Comparison of ENCODE assay signal across 22 cellular contexts in genomic region chr4:138978600-138978999, GRCh38. TPM values are rescaled to one million over a fixed set of nuclear protein-coding genes. Genes with fewer than 3 reads are reported as not detected.
DNase-seq lines count a peak whose midpoint lies in the region; ATAC-seq and TF ChIP-seq lines count a peak whose summit lies in the region.
"Had no signal": no experiment of that assay in that cellular context is flagged by ENCODE, and none has a peak within 500 bp of the region (broad histone marks: within the 10 kb centered on the region; RNA-seq: fewer than 3 reads in every experiment).

No MANE protein-coding gene starts in this region.

- TF ChIP-seq EP300 in ovary (IDR thresholded peaks at IDR 0.05), result no peak

- H3K56ac ChIP-seq in IMR-90 (ENCODE audit: extremely low read depth, insufficient read depth, low read length), result no peak overlapping the region

- peaks cover 27% of the 10 kb centered on the region for H3K4me1 Mint-ChIP-seq in Caco-2 (ENCODE audit: low read depth, unreplicated experiment)
- H3K4me1 Mint-ChIP-seq in activated T-helper 1 cell treated with anti-CD3 and anti-CD28 coated beads, Interleukin-12 subunit alpha, Interleukin-12 subunit beta, Interleukin-2, Interleukin-4 antibody, amounts not matched to agents 30 ng/mL and 10 ng/mL and 1 ng/mL, durations not matched to agents 14 hours and 24 hours and 36 hours (ENCODE audit: low read depth), result no peaks in the 10 kb centered on the region

- H3K9me1 ChIP-seq in IMR-90 (ENCODE audit: insufficient read depth, low read length), result peaks cover under 1% of the 10 kb centered on the region; the same call in 1 of the 2 replicates

- H3K23ac ChIP-seq in IMR-90 (ENCODE audit: low read depth, low read length), result no peak overlapping the region
- no peak overlapping the region for H3K23ac ChIP-seq in trophoblast cell (ENCODE audit: low read length)

- ATAC-seq in IMR-90 (ENCODE audit: low read depth), result no peak
- no peak for ATAC-seq in HG03045 (IDR thresholded peaks at IDR 0.05; ENCODE audit: unreplicated experiment)
- ATAC-seq: K562 had no signal

- 100% methylated on average over 1 of the region's 3 CpGs; no CpG with 5 or more reads in 1 of the 2 experiments for WGBS in IMR-90 (ENCODE audit: extremely low coverage in 2 of 2, insufficient read length in 1 of 2), 2 experiments
- no CpG with 5 or more reads among the region's 3 CpGs for WGBS in trophoblast cell (ENCODE audit: extremely low coverage, insufficient coverage, insufficient read length)
- WGBS in ovary, 3 donors, result 53 to 64% (median 55%) methylated on average over 3 of the region's 3 CpGs

- TF ChIP-seq RAD21 in IMR-90 (IDR thresholded peaks at IDR 0.05; ENCODE audit: low read length), result no peak

- BruUV-seq in Caco-2 (replicated peaks; lab: Mats Ljungman, UMichigan), result no TSS peak
- BruUV-seq in IMR-90 (replicated peaks; lab: Mats Ljungman, UMichigan), result no TSS peak

- POLR2A ChIA-PET in Caco-2 (lab: Charles Lee), result interaction anchor here (0.6 to 2.8 kb wide), 2 partner anchors 36 to 91 kb away, joined by 3 to 11 read pairs; partner anchors contain the start of gene NOCT
- POLR2A ChIA-PET in IMR-90 (lab: Charles Lee; ENCODE audit: unreplicated experiment), result no interaction called here

- H2AFZ ChIP-seq in IMR-90 (replicated peaks; ENCODE audit: low read length, poor library complexity) (no peak overlapping the region), trophoblast cell (ENCODE audit: insufficient read depth, low read length, poor library complexity) (no peak overlapping the region)

- peak overlapping the region; percentile 7 for H2BK12ac ChIP-seq in trophoblast cell (ENCODE audit: low read length)

- no peaks in the 10 kb centered on the region for H4K20me1 ChIP-seq in IMR-90 (ENCODE audit: insufficient read depth, low read length)

- H4K8ac ChIP-seq in IMR-90 (ENCODE audit: low read depth in 2 of 2, low read length in 2 of 2) (no peak overlapping the region), trophoblast cell (ENCODE audit: low read depth, low read length) (peak overlapping the region; percentile 66)

- H3K4me3 Mint-ChIP-seq in Caco-2 (ENCODE audit: unreplicated experiment), result peak overlapping the region; percentile 25
- no peak overlapping the region for H3K4me3 Mint-ChIP-seq in activated T-helper 1 cell treated with anti-CD3 and anti-CD28 coated beads, Interleukin-12 subunit alpha, Interleukin-12 subunit beta, Interleukin-2, Interleukin-4 antibody, amounts not matched to agents 30 ng/mL and 10 ng/mL and 1 ng/mL, durations not matched to agents 14 hours and 24 hours and 36 hours

- CTCF ChIA-PET in Caco-2 (lab: Charles Lee), result interaction anchor here (0.6 to 1.3 kb wide), 2 partner anchors 41 to 81 kb away, joined by 3 to 5 read pairs; no protein-coding TSS in a partner anchor
- CTCF ChIA-PET in IMR-90 (lab: Yijun Ruan, JAX), result no interaction called here

- H3K27ac ChIP-seq in IMR-90 (ENCODE audit: insufficient read depth, low read length) (no peak overlapping the region), trophoblast cell (ENCODE audit: low read depth, low read length) (peak overlapping the region; percentile 96), ovary (no peak overlapping the region)
- H3K27ac ChIP-seq: A549, C4-2B, RWPE1, SJSA1 had no signal

- peaks cover 53% of the 10 kb centered on the region for H3K4me1 ChIP-seq in Caco-2
- peaks cover 3% of the 10 kb centered on the region for H3K4me1 ChIP-seq in IMR-90 (ENCODE audit: control insufficient read depth, insufficient read depth, low read length)
- peaks cover 24 to 26% of the 10 kb centered on the region in 2 experiments for H3K4me1 ChIP-seq in trophoblast cell (ENCODE audit: control insufficient read depth in 1 of 2, insufficient read depth in 2 of 2, low read length in 2 of 2)
- no peaks in the 10 kb centered on the region for H3K4me1 ChIP-seq in ovary (ENCODE audit: insufficient read depth)
- H3K4me1 ChIP-seq: SJSA1 had no signal

- intact Hi-C loops in Caco-2 (cut with micrococcal nuclease; ENCODE audit: unreplicated experiment) (loop anchor here (1.0 to 2.0 kb wide), 2 partner anchors 36 to 44 kb away; no protein-coding TSS in a partner anchor), IMR-90 (cut with micrococcal nuclease) (no loop called here), ovary (cut with DNase I) (no loop called here)
- intact Hi-C loops in activated T-helper 1 cell treated with anti-CD3 and anti-CD28 coated beads, Interleukin-12 subunit alpha, Interleukin-12 subunit beta, Interleukin-2, Interleukin-4 antibody, amounts not matched to agents 30 ng/mL and 10 ng/mL and 1 ng/mL, durations not matched to agents 14 hours and 24 hours and 36 hours (cut with micrococcal nuclease), result no loop called here

- no peak overlapping the region for H2BK15ac ChIP-seq in IMR-90 (ENCODE audit: low read depth, low read length)

- peaks cover 6% of the 10 kb centered on the region for H3K36me3 Mint-ChIP-seq in Caco-2 (ENCODE audit: insufficient read depth, unreplicated experiment)
- H3K36me3 Mint-ChIP-seq in activated T-helper 1 cell treated with anti-CD3 and anti-CD28 coated beads, Interleukin-12 subunit alpha, Interleukin-12 subunit beta, Interleukin-2, Interleukin-4 antibody, amounts not matched to agents 30 ng/mL and 10 ng/mL and 1 ng/mL, durations not matched to agents 14 hours and 24 hours and 36 hours (ENCODE audit: low read depth), result no peaks in the 10 kb centered on the region

- H2AK9ac ChIP-seq in IMR-90 (replicated peaks; ENCODE audit: low read depth, low read length, poor library complexity), result no peak overlapping the region

- no peak for TF ChIP-seq POLR2A in IMR-90 (IDR thresholded peaks at IDR 0.05; ENCODE audit: low read depth, low read length)
- TF ChIP-seq POLR2A in ovary (IDR thresholded peaks at IDR 0.05), result no peak

- peaks cover 2% of the 10 kb centered on the region for H3K79me2 ChIP-seq in trophoblast cell (ENCODE audit: control insufficient read depth, insufficient read depth, low read length, poor library complexity)

- H3K36me3 ChIP-seq in Caco-2 (ENCODE audit: control insufficient read depth, insufficient read depth, low read length) (no peaks in the 10 kb centered on the region), IMR-90 (ENCODE audit: control insufficient read depth, insufficient read depth, low read length) (no peaks in the 10 kb centered on the region), trophoblast cell (ENCODE audit: control insufficient read depth in 1 of 2, insufficient read depth in 2 of 2, low read length in 2 of 2) (no peaks in the 10 kb centered on the region), ovary (no peaks in the 10 kb centered on the region)
- H3K36me3 ChIP-seq: HAP-1, SJSA1 had no signal

- H2BK20ac ChIP-seq in IMR-90 (ENCODE audit: low read depth, low read length), result peak overlapping the region; percentile 14; the same call in 1 of the 2 replicates

- H3K4me2 ChIP-seq in IMR-90 (ENCODE audit: low read depth, low read length) (no peak overlapping the region), trophoblast cell (ENCODE audit: low read length) (peak overlapping the region; percentile 33)
- H3K4me2 ChIP-seq: A549 had no signal

- in situ Hi-C loops in IMR-90 (cut with MboI; ENCODE audit: low sequenced_read_pairs), result no loop called here

- H4K91ac ChIP-seq in IMR-90 (ENCODE audit: insufficient read depth, low read depth, low read length) (no peak overlapping the region), trophoblast cell (ENCODE audit: low read depth, low read length) (peak overlapping the region; percentile 87)

- no peaks in the 10 kb centered on the region for H3K9me3 Mint-ChIP-seq in Caco-2 (ENCODE audit: unreplicated experiment)
- H3K9me3 Mint-ChIP-seq in activated T-helper 1 cell treated with anti-CD3 and anti-CD28 coated beads, Interleukin-12 subunit alpha, Interleukin-12 subunit beta, Interleukin-2, Interleukin-4 antibody, amounts not matched to agents 30 ng/mL and 10 ng/mL and 1 ng/mL, durations not matched to agents 14 hours and 24 hours and 36 hours, result no peaks in the 10 kb centered on the region

- TF ChIP-seq CTCF in Caco-2 (IDR thresholded peaks at IDR 0.05; ENCODE audit: insufficient read depth in 1 of 2, low read depth in 1 of 2, low read length in 1 of 2, severe bottlenecking in 1 of 2, unreplicated experiment in 1 of 2) (no peak), IMR-90 (conservative IDR thresholded peaks at IDR 0.05; ENCODE audit: low read depth, low read length) (no peak), epithelial cell of esophagus (IDR thresholded peaks at IDR 0.05; ENCODE audit: insufficient read depth, low read depth, low read length, missing control alignments) (no peak), ovary (IDR thresholded peaks at IDR 0.05) (no peak)

- H3K14ac ChIP-seq in IMR-90 (replicated peaks; ENCODE audit: low read depth, low read length), result no peak overlapping the region
- H3K14ac ChIP-seq in trophoblast cell (ENCODE audit: low read length), result peak overlapping the region; percentile 39

- no peaks in the 10 kb centered on the region for H3K9me3 ChIP-seq in Caco-2
- H3K9me3 ChIP-seq in IMR-90 (ENCODE audit: control insufficient read depth, insufficient read depth, low read length), result no peaks in the 10 kb centered on the region
- H3K9me3 ChIP-seq in trophoblast cell (ENCODE audit: insufficient read depth, low read depth, low read length), result no peaks in the 10 kb centered on the region
- no peaks in the 10 kb centered on the region for H3K9me3 ChIP-seq in ovary
- H3K9me3 ChIP-seq: A549, HAP-1, SJSA1 had no signal

- H4K12ac ChIP-seq in trophoblast cell (ENCODE audit: low read depth, low read length), result no peak overlapping the region

- no peaks in the 10 kb centered on the region for H3K79me1 ChIP-seq in IMR-90 (ENCODE audit: low read depth in 1 of 2, low read length in 2 of 2)
- H3K79me1 ChIP-seq in trophoblast cell (ENCODE audit: low read length), result peaks cover 26% of the 10 kb centered on the region

- H3K4ac ChIP-seq in IMR-90 (ENCODE audit: low read depth, low read length) (no peak overlapping the region), trophoblast cell (ENCODE audit: low read depth, low read length) (peak overlapping the region; percentile 15)

- no peaks in the 10 kb centered on the region for H3K27me3 Mint-ChIP-seq in Caco-2 (ENCODE audit: insufficient read depth, unreplicated experiment)
- no peaks in the 10 kb centered on the region for H3K27me3 Mint-ChIP-seq in activated T-helper 1 cell treated with anti-CD3 and anti-CD28 coated beads, Interleukin-12 subunit alpha, Interleukin-12 subunit beta, Interleukin-2, Interleukin-4 antibody, amounts not matched to agents 30 ng/mL and 10 ng/mL and 1 ng/mL, durations not matched to agents 14 hours and 24 hours and 36 hours (ENCODE audit: insufficient read depth)

- H4K5ac ChIP-seq in IMR-90 (ENCODE audit: low read depth, low read length), result no peak overlapping the region

- dilution Hi-C loops in IMR-90 (cut with HindIII; ENCODE audit: low sequenced_read_pairs, unreplicated experiment), result no loop called here

- DNase-seq in Caco-2 (peak; percentile 71 to 83), IMR-90 (no peak), epithelial cell of esophagus (ENCODE audit: low read depth) (peak; percentile 44), trophoblast cell (peak; percentile 85 to 91), NCI-H1930 (lab: John Stamatoyannopoulos, UW) (no peak), ovary (no peak)
- no peak for DNase-seq in activated T-helper 1 cell treated with anti-CD3 and anti-CD28 coated beads, Interleukin-12 subunit alpha, Interleukin-12 subunit beta, Interleukin-2, Interleukin-4 antibody, amounts not matched to agents 30 ng/mL and 10 ng/mL and 1 ng/mL, durations not matched to agents 14 hours and 24 hours and 36 hours (ENCODE audit: low spot score)
- DNase-seq: DMS153, EL, NCI-H1417 treated with DMSO at 0.1 percent for 48 hours, NCI-H2029, NCI-H2171, NCI-H446, NCI-H748 treated with DMSO at 0.1 percent for 48 hours, OCI-M1 had no signal

- H2BK5ac ChIP-seq in IMR-90 (ENCODE audit: low read depth, low read length, poor library complexity, severe bottlenecking), result no peak overlapping the region
- peak overlapping the region; percentile 88 for H2BK5ac ChIP-seq in trophoblast cell (ENCODE audit: low read depth, low read length, poor library complexity)

- H3K4me3 ChIP-seq in Caco-2 (ENCODE audit: low read depth, low read length) (no peak overlapping the region), IMR-90 (ENCODE audit: insufficient read depth, low read depth, low read length) (no peak overlapping the region), epithelial cell of esophagus (ENCODE audit: low read length) (no peak overlapping the region), trophoblast cell (ENCODE audit: low read depth, low read length) (no peak overlapping the region), ovary (no peak overlapping the region)
- H3K4me3 ChIP-seq: A549, HAP-1, K562, SJSA1 had no signal

- peak overlapping the region; percentile 78 for H3K27ac Mint-ChIP-seq in Caco-2 (ENCODE audit: unreplicated experiment)
- no peak overlapping the region for H3K27ac Mint-ChIP-seq in activated T-helper 1 cell treated with anti-CD3 and anti-CD28 coated beads, Interleukin-12 subunit alpha, Interleukin-12 subunit beta, Interleukin-2, Interleukin-4 antibody, amounts not matched to agents 30 ng/mL and 10 ng/mL and 1 ng/mL, durations not matched to agents 14 hours and 24 hours and 36 hours

- H2AK5ac ChIP-seq in IMR-90 (ENCODE audit: low read depth, low read length) (no peak overlapping the region), trophoblast cell (ENCODE audit: low read length) (peak overlapping the region; percentile 3)

- no peak overlapping the region for H2BK120ac ChIP-seq in IMR-90 (ENCODE audit: low read depth, low read length)
- peak overlapping the region; percentile 84 for H2BK120ac ChIP-seq in trophoblast cell (ENCODE audit: insufficient read depth, low read length, poor library complexity)

- H3K27me3 ChIP-seq in Caco-2 (replicated peaks; ENCODE audit: control insufficient read depth, insufficient read depth, low read length) (no peaks in the 10 kb centered on the region), IMR-90 (ENCODE audit: control insufficient read depth, insufficient read depth, low read length) (no peaks in the 10 kb centered on the region), trophoblast cell (ENCODE audit: insufficient read depth, low read length) (no peaks in the 10 kb centered on the region), ovary (no peaks in the 10 kb centered on the region)
- H3K27me3 ChIP-seq: SJSA1 had no signal

- H3K9ac ChIP-seq in IMR-90 (ENCODE audit: low read depth, low read length) (no peak overlapping the region), trophoblast cell (ENCODE audit: low read length) (no peak overlapping the region)

- H3K18ac ChIP-seq in IMR-90 (ENCODE audit: low read depth, low read length), result no peak overlapping the region
- no peak overlapping the region for H3K18ac ChIP-seq in trophoblast cell (ENCODE audit: low read length)

RNA-seq across cellular contexts. Expression of gene NOCT, which starts 37.0 kb away (rescaled TPM):
- total RNA-seq in Caco-2 (2022) (21.5 and 25.4 TPM in 2 replicates), IMR-90 (2012; rRNA removed) (30.8 and 41.4 TPM in 2 replicates), ovary (1 to 10 TPM in 6 of 7 donors, under 1 TPM in 1; 0.97 to 5.9 (median 1.8) TPM)
- polyA plus RNA-seq in IMR-90 (2012; rRNA removed) (5.5 and 6.6 TPM in 2 replicates), ovary (1 to 10 TPM in 1 of 2 donors, under 1 TPM in 1; 0.54 to 2.5 TPM)
- 3.6 and 4.1 TPM in 2 replicates for polyA plus RNA-seq in IMR-90 (2012; cell fraction: cytosol; rRNA removed)
- polyA plus RNA-seq in IMR-90 (2012; cell fraction: nucleus; rRNA removed; ENCODE audit: low replicate concordance), result 6.0 and 6.9 TPM in 2 replicates
- 26.0 and 26.1 TPM in 2 replicates for polyA plus RNA-seq in trophoblast cell (2013)
- total RNA-seq in activated T-helper 1 cell treated with anti-CD3 and anti-CD28 coated beads, Interleukin-12 subunit alpha, Interleukin-12 subunit beta, Interleukin-2, Interleukin-4 antibody, amounts not matched to agents 30 ng/mL and 10 ng/mL and 1 ng/mL, durations not matched to agents 14 hours and 24 hours and 36 hours, result 24.1 and 26.9 TPM in 2 replicates

Comparison
In these comparisons a context has a peak if more than half of its experiments do, and no peak if none do; other contexts are left out.
1. DNase-seq: peak in Caco-2 (2 of 2), epithelial cell of esophagus (single experiment) and trophoblast cell (2 of 2); none in IMR-90 (single experiment), activated T-helper 1 cell treated with anti-CD3 and anti-CD28 coated beads, Interleukin-12 subunit alpha, Interleukin-12 subunit beta, Interleukin-2, Interleukin-4 antibody, amounts not matched to agents 30 ng/mL and 10 ng/mL and 1 ng/mL, durations not matched to agents 14 hours and 24 hours and 36 hours (single experiment), NCI-H1930 (0 of 2) and ovary (0 of 5).